ENCODE assay signal across 11 cellular contexts in genomic region chr19:40810160-40810559, GRCh38. TPM values are rescaled to one million over a fixed set of nuclear protein-coding genes. Genes with fewer than 3 reads are reported as not detected.
DNase-seq lines count a peak whose midpoint lies in the region; ATAC-seq and TF ChIP-seq lines count a peak whose summit lies in the region.
"Had no signal": no experiment of that assay in that cellular context is flagged by ENCODE, and none has a peak within 500 bp of the region (broad histone marks: within the 10 kb centered on the region; RNA-seq: fewer than 3 reads in every experiment).

No MANE protein-coding gene starts in this region.

- H3K27me3 Mint-ChIP-seq in activated T-helper 1 cell treated with anti-CD3 and anti-CD28 coated beads, Interleukin-12 subunit alpha, Interleukin-12 subunit beta, Interleukin-2, Interleukin-4 antibody, amounts not matched to agents 30 ng/mL and 10 ng/mL and 1 ng/mL, durations not matched to agents 14 hours and 24 hours and 36 hours (ENCODE audit: insufficient read depth), result peaks cover 20% of the 10 kb centered on the region

- H3K36me3 Mint-ChIP-seq in activated T-helper 1 cell treated with anti-CD3 and anti-CD28 coated beads, Interleukin-12 subunit alpha, Interleukin-12 subunit beta, Interleukin-2, Interleukin-4 antibody, amounts not matched to agents 30 ng/mL and 10 ng/mL and 1 ng/mL, durations not matched to agents 14 hours and 24 hours and 36 hours (ENCODE audit: low read depth), result peaks cover 34% of the 10 kb centered on the region

- POLR2A ChIA-PET in HEK293 (lab: Yijun Ruan, JAX), result no interaction called here

- CTCF ChIA-PET in HEK293 (lab: Yijun Ruan, JAX), result interaction anchor here (0.9 to 1.2 kb wide), 2 partner anchors 9 to 32 kb away, joined by 3 to 4 read pairs; partner anchors contain the start of gene RAB4B

- H3K27ac Mint-ChIP-seq in activated T-helper 1 cell treated with anti-CD3 and anti-CD28 coated beads, Interleukin-12 subunit alpha, Interleukin-12 subunit beta, Interleukin-2, Interleukin-4 antibody, amounts not matched to agents 30 ng/mL and 10 ng/mL and 1 ng/mL, durations not matched to agents 14 hours and 24 hours and 36 hours, result no peak overlapping the region

- no peak for TF ChIP-seq CTCF in HEK293 (tag by site-specific recombination; IDR thresholded peaks at IDR 0.05)

- H3K4me3 ChIP-seq in HEK293 (ENCODE audit: low read depth, low read length) (no peak overlapping the region), iPS-11a (ENCODE audit: low read depth, low read length) (peak overlapping the region; percentile 17), skin epidermis (peak overlapping the region; percentile 26 to 46 (median 33))
- H3K4me3 ChIP-seq: body of pancreas, SJCRH30 had no signal

- peaks cover 54% of the 10 kb centered on the region for H3K4me1 Mint-ChIP-seq in activated T-helper 1 cell treated with anti-CD3 and anti-CD28 coated beads, Interleukin-12 subunit alpha, Interleukin-12 subunit beta, Interleukin-2, Interleukin-4 antibody, amounts not matched to agents 30 ng/mL and 10 ng/mL and 1 ng/mL, durations not matched to agents 14 hours and 24 hours and 36 hours (ENCODE audit: low read depth)

- no peak for DNase-seq in activated T-helper 1 cell treated with anti-CD3 and anti-CD28 coated beads, Interleukin-12 subunit alpha, Interleukin-12 subunit beta, Interleukin-2, Interleukin-4 antibody, amounts not matched to agents 30 ng/mL and 10 ng/mL and 1 ng/mL, durations not matched to agents 14 hours and 24 hours and 36 hours (ENCODE audit: low spot score)
- no peak for DNase-seq in NCI-H1694 (lab: John Stamatoyannopoulos, UW)
- DNase-seq in left colon, result no peak
- DNase-seq: SJCRH30 had no signal

- peak overlapping the region; percentile 56 for H3K4me3 Mint-ChIP-seq in activated T-helper 1 cell treated with anti-CD3 and anti-CD28 coated beads, Interleukin-12 subunit alpha, Interleukin-12 subunit beta, Interleukin-2, Interleukin-4 antibody, amounts not matched to agents 30 ng/mL and 10 ng/mL and 1 ng/mL, durations not matched to agents 14 hours and 24 hours and 36 hours

- H3K9me3 Mint-ChIP-seq in activated T-helper 1 cell treated with anti-CD3 and anti-CD28 coated beads, Interleukin-12 subunit alpha, Interleukin-12 subunit beta, Interleukin-2, Interleukin-4 antibody, amounts not matched to agents 30 ng/mL and 10 ng/mL and 1 ng/mL, durations not matched to agents 14 hours and 24 hours and 36 hours, result no peaks in the 10 kb centered on the region

- peaks cover 33% of the 10 kb centered on the region for H3K4me1 ChIP-seq in HEK293 (ENCODE audit: control insufficient read depth, insufficient read depth, low read length)
- H3K4me1 ChIP-seq: SJCRH30 had no signal

- H3K9me3 ChIP-seq in HEK293 (ENCODE audit: control insufficient read depth, insufficient read depth, low read depth, low read length), result no peaks in the 10 kb centered on the region
- H3K9me3 ChIP-seq: body of pancreas, SJCRH30 had no signal

- intact Hi-C loops in activated T-helper 1 cell treated with anti-CD3 and anti-CD28 coated beads, Interleukin-12 subunit alpha, Interleukin-12 subunit beta, Interleukin-2, Interleukin-4 antibody, amounts not matched to agents 30 ng/mL and 10 ng/mL and 1 ng/mL, durations not matched to agents 14 hours and 24 hours and 36 hours (cut with micrococcal nuclease), result no loop called here
- intact Hi-C loops in left colon (cut with DNase I, micrococcal nuclease), result loop anchor here in 1 of 2 donors (5.0 kb wide), 1 partner anchor 143 kb away; no protein-coding TSS in a partner anchor

- peaks cover 20 to 37% of the 10 kb centered on the region in 2 experiments for H3K36me3 ChIP-seq in HEK293 (ENCODE audit: control insufficient read depth in 2 of 2, insufficient read depth in 1 of 2, low read length in 2 of 2)

- H3K27ac ChIP-seq in HEK293 (ENCODE audit: extremely low read depth, low read depth, low read length) (no peak overlapping the region), skin epidermis (peak overlapping the region in 19 of 21 experiments; percentile 16 to 89 (median 69))
- H3K27ac ChIP-seq: SJCRH30 had no signal

- ATAC-seq in left colon (no peak), HG03097 (IDR thresholded peaks at IDR 0.05; ENCODE audit: low FRiP score, unreplicated experiment) (no peak), HG02885 (IDR thresholded peaks at IDR 0.05; ENCODE audit: poor library complexity, unreplicated experiment) (no peak)

TF ChIP-seq in HEK293, 187 proteins besides CTCF, POLR2A, EP300 and RAD21:
- 0 out of 2 replicates have a peak, but pooled peaks have one; percentile 37 for TF ChIP-seq ZNF24 (tag by site-specific recombination; IDR thresholded peaks at IDR 0.05)
- no peak for TF ChIP-seq ZNF404 (tag by site-specific recombination; IDR thresholded peaks at IDR 0.05)

RNA-seq across cellular contexts. Expression of gene EGLN2, which starts 11.2 kb away (rescaled TPM):
- total RNA-seq in activated T-helper 1 cell treated with anti-CD3 and anti-CD28 coated beads, Interleukin-12 subunit alpha, Interleukin-12 subunit beta, Interleukin-2, Interleukin-4 antibody, amounts not matched to agents 30 ng/mL and 10 ng/mL and 1 ng/mL, durations not matched to agents 14 hours and 24 hours and 36 hours, result 100 and 104 TPM in 2 replicates
- 10 to 100 TPM; 95.3 to 96.9 TPM for total RNA-seq in left colon

RNA-seq across cellular contexts. Expression of gene RAB4B, which starts 32.1 kb away (rescaled TPM):
- 40.6 and 45.5 TPM in 2 replicates for total RNA-seq in activated T-helper 1 cell treated with anti-CD3 and anti-CD28 coated beads, Interleukin-12 subunit alpha, Interleukin-12 subunit beta, Interleukin-2, Interleukin-4 antibody, amounts not matched to agents 30 ng/mL and 10 ng/mL and 1 ng/mL, durations not matched to agents 14 hours and 24 hours and 36 hours
- total RNA-seq in left colon, result 10 to 100 TPM; 65.9 to 67.9 TPM

RNA-seq across cellular contexts. Expression of gene MIA, which starts 34.8 kb away (rescaled TPM):
- 0.91 TPM in 1 of 2 replicates, not detected in the other for total RNA-seq in activated T-helper 1 cell treated with anti-CD3 and anti-CD28 coated beads, Interleukin-12 subunit alpha, Interleukin-12 subunit beta, Interleukin-2, Interleukin-4 antibody, amounts not matched to agents 30 ng/mL and 10 ng/mL and 1 ng/mL, durations not matched to agents 14 hours and 24 hours and 36 hours
- 1 to 10 TPM in 1 of 2 donors, not detected in 1; 1.7 TPM for total RNA-seq in left colon
- total RNA-seq: M059J, SJCRH30 had no signal

RNA-seq across cellular contexts. Expression of gene CYP2A6, which starts 40.1 kb away (rescaled TPM):
- total RNA-seq in activated T-helper 1 cell treated with anti-CD3 and anti-CD28 coated beads, Interleukin-12 subunit alpha, Interleukin-12 subunit beta, Interleukin-2, Interleukin-4 antibody, amounts not matched to agents 30 ng/mL and 10 ng/mL and 1 ng/mL, durations not matched to agents 14 hours and 24 hours and 36 hours, result not detected in 2 replicates
- not detected for total RNA-seq in left colon
- total RNA-seq: body of pancreas, M059J, SJCRH30 had no signal

RNA-seq across cellular contexts. Expression of gene SNRPA, which starts 59.2 kb away (rescaled TPM):
- total RNA-seq in activated T-helper 1 cell treated with anti-CD3 and anti-CD28 coated beads, Interleukin-12 subunit alpha, Interleukin-12 subunit beta, Interleukin-2, Interleukin-4 antibody, amounts not matched to agents 30 ng/mL and 10 ng/mL and 1 ng/mL, durations not matched to agents 14 hours and 24 hours and 36 hours, result 243 and 245 TPM in 2 replicates
- 10 to 100 TPM; 43.4 to 68.0 TPM for total RNA-seq in left colon
